8 cellular contexts compared by ENCODE assay signal in the genomic region with DNA sequence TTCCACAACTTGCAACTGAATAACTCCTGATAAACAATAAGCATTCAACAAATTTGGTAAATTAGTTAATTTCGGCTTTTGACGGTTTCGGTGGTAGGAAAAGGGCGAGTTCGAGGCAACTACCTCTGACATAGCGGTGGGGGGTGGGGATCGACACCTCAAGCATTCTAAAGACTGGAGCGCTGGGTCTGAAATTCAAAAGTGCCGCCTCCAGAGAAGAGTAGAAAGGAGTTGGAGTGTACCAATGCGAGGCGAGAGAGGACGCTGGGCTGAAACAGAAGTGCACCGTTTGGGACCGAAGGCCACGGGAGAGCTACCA. TPM values are rescaled to one million over a fixed set of nuclear protein-coding genes. Genes with fewer than 3 reads are reported as not detected.
DNase-seq lines count a peak whose midpoint lies in the region; ATAC-seq and TF ChIP-seq lines count a peak whose summit lies in the region.

No MANE protein-coding gene starts in this region.

- intact Hi-C loops in CD4-positive, alpha-beta T cell (cut with DNase I, micrococcal nuclease) = loop anchor here (2.0 to 10.0 kb wide), 5 partner anchors 13 to 1386 kb away; partner anchors contain the start of genes HSD17B10 (in 1 of the 2), HUWE1 (in 1 of the 2), KDM5C (in 1 of the 2) and MAGED2 (in 1 of the 2)
- intact Hi-C loops in ascending aorta (cut with DNase I) = loop anchor here (1.0 to 5.0 kb wide), 4 partner anchors 13 to 1159 kb away; partner anchors contain the start of genes HSD17B10 and KDM5C

- no peak for TF ChIP-seq RAD21 in liver (IDR thresholded peaks at IDR 0.05)

- H3K27ac ChIP-seq in CD4-positive, alpha-beta T cell (ENCODE audit: low read depth, low read length) = peak overlapping the region; percentile 90
- H3K27ac ChIP-seq in ascending aorta (peak overlapping the region; percentile 91 to 92), liver (ENCODE audit: low read depth in 1 of 2, low read length in 2 of 2) (peak overlapping the region; percentile 85 to 93), tibial nerve (peak overlapping the region; percentile 87 to 94 (median 92))

- H3K9me3 ChIP-seq in CD4-positive, alpha-beta T cell (ENCODE audit: control insufficient read depth, low read length) = no peaks in the 10 kb centered on the region
- H3K9me3 ChIP-seq in ascending aorta = no peaks in the 10 kb centered on the region
- no peaks in the 10 kb centered on the region for H3K9me3 ChIP-seq in liver (ENCODE audit: control insufficient read depth in 4 of 4, low read length in 3 of 4)
- H3K9me3 ChIP-seq in tibial nerve = no peaks in the 10 kb centered on the region

- H3K36me3 ChIP-seq in ascending aorta (no peaks in the 10 kb centered on the region), liver (ENCODE audit: control insufficient read depth in 4 of 4, insufficient read depth in 3 of 4, low read depth in 1 of 4, low read length in 3 of 4) (no peaks in the 10 kb centered on the region), tibial nerve (no peaks in the 10 kb centered on the region)

- H3K4me3 Mint-ChIP-seq in CD4-positive, alpha-beta T cell = peak overlapping the region; percentile 99
- peak overlapping the region; percentile 93 to 100 (median 97) for H3K4me3 Mint-ChIP-seq in IgD-negative memory B cell

- CTCF ChIA-PET in CD4-positive, alpha-beta T cell (lab: Charles Lee) = interaction anchor here (0.5 to 2.5 kb wide), 4 partner anchors 14 to 108 kb away, joined by 3 to 19 read pairs (median 6); no protein-coding TSS in a partner anchor

- no peaks in the 10 kb centered on the region for H3K27me3 ChIP-seq in CD4-positive, alpha-beta T cell (ENCODE audit: control insufficient read depth, insufficient read depth, low read length)
- H3K27me3 ChIP-seq in ascending aorta (no peaks in the 10 kb centered on the region), liver (ENCODE audit: control insufficient read depth in 4 of 4, insufficient read depth in 4 of 4, low read length in 3 of 4) (no peaks in the 10 kb centered on the region), tibial nerve (no peaks in the 10 kb centered on the region)

- POLR2A ChIA-PET in CD4-positive, alpha-beta T cell (lab: Charles Lee) = interaction anchor here (0.6 to 2.2 kb wide), 11 partner anchors 11 to 1108 kb away, joined by 3 to 17 read pairs (median 10); partner anchors contain the start of genes GNL3L, KDM5C, PHF8 and TSPYL2

- TF ChIP-seq POLR2A in tibial nerve (IDR thresholded peaks at IDR 0.05) = no peak

- H3K9ac ChIP-seq in liver (ENCODE audit: low read depth in 1 of 2, low read length in 2 of 2) = peak overlapping the region; percentile 18 to 87

- no peak for TF ChIP-seq CTCF in CD4-positive, alpha-beta T cell (IDR thresholded peaks at IDR 0.05)
- no peak for TF ChIP-seq CTCF in ascending aorta (IDR thresholded peaks at IDR 0.05)
- no peak for TF ChIP-seq CTCF in liver (IDR thresholded peaks at IDR 0.05; ENCODE audit: low read depth, low read length, missing input control)
- no peak for TF ChIP-seq CTCF in tibial nerve (IDR thresholded peaks at IDR 0.05)

- whole genome bisulfite sequencing in liver = under 1% methylated on average over 15 of the region's 15 CpGs
- WGBS in tibial nerve, 2 donors = 1 to 9% methylated on average over 15 of the region's 15 CpGs

- H3K4me3 ChIP-seq in ascending aorta (peak overlapping the region; percentile 73 to 85), liver (ENCODE audit: low read depth in 1 of 3, low read length in 3 of 3) (peak overlapping the region; percentile 85 to 91 (median 90)), tibial nerve (peak overlapping the region; percentile 65 to 82 (median 72))

- H3K36me3 Mint-ChIP-seq in CD4-positive, alpha-beta T cell (ENCODE audit: low read depth) = peaks cover 17% of the 10 kb centered on the region
- H3K36me3 Mint-ChIP-seq in IgD-negative memory B cell = no peaks in the 10 kb centered on the region

- peaks cover 28% of the 10 kb centered on the region for H3K4me1 Mint-ChIP-seq in CD4-positive, alpha-beta T cell (ENCODE audit: low read depth)
- peaks cover 22 to 29% (median 24%) of the 10 kb centered on the region in 3 donors for H3K4me1 Mint-ChIP-seq in IgD-negative memory B cell

- DNase-seq in CD4-positive, alpha-beta T cell = no peak
- no peak for DNase-seq in ascending aorta (ENCODE audit: low spot score in 2 of 2)
- DNase-seq in tibial nerve (ENCODE audit: low spot score in 2 of 2) = no peak
- no peak for DNase-seq in HCEC 1CT
- no peak for DNase-seq in occipital lobe (lab: John Stamatoyannopoulos, UW)

- no peaks in the 10 kb centered on the region for H3K27me3 Mint-ChIP-seq in CD4-positive, alpha-beta T cell
- peaks cover 4% of the 10 kb centered on the region for H3K27me3 Mint-ChIP-seq in IgD-negative memory B cell

- no peak for TF ChIP-seq EP300 in tibial nerve (IDR thresholded peaks at IDR 0.05)

- H3K4me1 ChIP-seq in ascending aorta (peaks cover 5 to 10% of the 10 kb centered on the region in 2 donors), liver (ENCODE audit: control insufficient read depth in 4 of 4, insufficient read depth in 4 of 4, low read length in 3 of 4) (peaks cover 5 to 26% (median 19%) of the 10 kb centered on the region in 4 donors), tibial nerve (peaks cover 0 to 24% (median 12%) of the 10 kb centered on the region in 4 donors)

- ATAC-seq in CD4-positive, alpha-beta T cell (ENCODE audit: poor library complexity) = peak; percentile 16
- ATAC-seq in GM19452 (IDR thresholded peaks at IDR 0.05; ENCODE audit: unreplicated experiment) = peak; percentile 10

- peak overlapping the region; percentile 90 for H3K27ac Mint-ChIP-seq in CD4-positive, alpha-beta T cell
- peak overlapping the region; percentile 92 to 99 (median 97) for H3K27ac Mint-ChIP-seq in IgD-negative memory B cell

- H3K9me3 Mint-ChIP-seq in CD4-positive, alpha-beta T cell = no peaks in the 10 kb centered on the region
- H3K9me3 Mint-ChIP-seq in IgD-negative memory B cell = no peaks in the 10 kb centered on the region

TF ChIP-seq in liver, 16 proteins besides CTCF, POLR2A, EP300 and RAD21:
- TF ChIP-seq YY1 (IDR thresholded peaks at IDR 0.05) (no peak), EGR1 (IDR thresholded peaks at IDR 0.05; ENCODE audit: low read depth in 2 of 2) (no peak), SP1 (IDR thresholded peaks at IDR 0.05) (no peak), FOXA2 (IDR thresholded peaks at IDR 0.05) (no peak)
- TF ChIP-seq, protein P1, sequence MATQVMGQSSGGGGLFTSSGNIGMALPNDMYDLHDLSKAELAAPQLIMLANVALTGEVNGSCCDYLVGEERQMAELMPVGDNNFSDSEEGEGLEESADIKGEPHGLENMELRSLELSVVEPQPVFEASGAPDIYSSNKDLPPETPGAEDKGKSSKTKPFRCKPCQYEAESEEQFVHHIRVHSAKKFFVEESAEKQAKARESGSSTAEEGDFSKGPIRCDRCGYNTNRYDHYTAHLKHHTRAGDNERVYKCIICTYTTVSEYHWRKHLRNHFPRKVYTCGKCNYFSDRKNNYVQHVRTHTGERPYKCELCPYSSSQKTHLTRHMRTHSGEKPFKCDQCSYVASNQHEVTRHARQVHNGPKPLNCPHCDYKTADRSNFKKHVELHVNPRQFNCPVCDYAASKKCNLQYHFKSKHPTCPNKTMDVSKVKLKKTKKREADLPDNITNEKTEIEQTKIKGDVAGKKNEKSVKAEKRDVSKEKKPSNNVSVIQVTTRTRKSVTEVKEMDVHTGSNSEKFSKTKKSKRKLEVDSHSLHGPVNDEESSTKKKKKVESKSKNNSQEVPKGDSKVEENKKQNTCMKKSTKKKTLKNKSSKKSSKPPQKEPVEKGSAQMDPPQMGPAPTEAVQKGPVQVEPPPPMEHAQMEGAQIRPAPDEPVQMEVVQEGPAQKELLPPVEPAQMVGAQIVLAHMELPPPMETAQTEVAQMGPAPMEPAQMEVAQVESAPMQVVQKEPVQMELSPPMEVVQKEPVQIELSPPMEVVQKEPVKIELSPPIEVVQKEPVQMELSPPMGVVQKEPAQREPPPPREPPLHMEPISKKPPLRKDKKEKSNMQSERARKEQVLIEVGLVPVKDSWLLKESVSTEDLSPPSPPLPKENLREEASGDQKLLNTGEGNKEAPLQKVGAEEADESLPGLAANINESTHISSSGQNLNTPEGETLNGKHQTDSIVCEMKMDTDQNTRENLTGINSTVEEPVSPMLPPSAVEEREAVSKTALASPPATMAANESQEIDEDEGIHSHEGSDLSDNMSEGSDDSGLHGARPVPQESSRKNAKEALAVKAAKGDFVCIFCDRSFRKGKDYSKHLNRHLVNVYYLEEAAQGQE (IDR thresholded peaks at IDR 0.05) = no peak

RNA-seq across cellular contexts. Expression of gene SMC1A, which starts 0.7 kb away (rescaled TPM):
- 10 to 100 TPM; 25.5 to 28.6 TPM for total RNA-seq in CD4-positive, alpha-beta T cell
- 63.1 TPM for polyA plus RNA-seq in IgD-negative memory B cell
- total RNA-seq in ascending aorta = 11.2 TPM
- total RNA-seq in liver = 10 to 100 TPM; 20.8 to 25.6 TPM
- polyA plus RNA-seq in liver = 10 to 100 TPM; 11.0 to 15.5 TPM
- 10 to 100 TPM; 22.4 to 64.3 (median 27.4) TPM for total RNA-seq in tibial nerve
- total RNA-seq in occipital lobe = 17.6 TPM

RNA-seq across cellular contexts. Expression of gene RIBC1, which starts 0.9 kb away (rescaled TPM):
- total RNA-seq in CD4-positive, alpha-beta T cell = 1 to 10 TPM; 2.5 to 2.6 TPM
- polyA plus RNA-seq in IgD-negative memory B cell (0.78 TPM), liver (under 1 TPM; 0.08 to 0.42 TPM)
- total RNA-seq in ascending aorta (not detected), liver (under 1 TPM; 0.14 to 0.25 TPM), tibial nerve (1 to 10 TPM in 1 of 4 donors, under 1 TPM in 2, not detected in 1; 0.42 to 2.5 (median 0.44) TPM), occipital lobe (1.1 TPM)

RNA-seq across cellular contexts. Expression of gene HSD17B10, which starts 12.4 kb away (rescaled TPM):
- total RNA-seq in CD4-positive, alpha-beta T cell = 10 to 100 TPM; 27.0 to 28.6 TPM
- polyA plus RNA-seq in IgD-negative memory B cell (133 TPM), liver (100 to 1,000 TPM; 228 to 233 TPM)
- total RNA-seq in ascending aorta (21.5 TPM), liver (100 to 1,000 TPM in 1 of 2 donors, 10 to 100 TPM in 1; 32.4 to 175 TPM), tibial nerve (100 to 1,000 TPM in 1 of 4 donors, 10 to 100 TPM in 3; 68.1 to 137 (median 86.0) TPM), occipital lobe (28.5 TPM)
